ENCODE assay signal across 12 cellular contexts in genomic region chr18:63144748-63145147, GRCh38.
"Had no signal": no experiment of that assay in that cellular context is flagged by ENCODE, and none has a peak within 500 bp of the region (broad histone marks: within the 10 kb centered on the region; RNA-seq: fewer than 3 reads in every experiment).

No MANE protein-coding gene starts in this region.

- H3K4me3 Mint-ChIP-seq: activated naive CD8-positive, alpha-beta T cell treated with anti-CD3 and anti-CD28 coated beads, Interleukin-2, amount 50 U/mL, for 24 hours; activated T-cell treated with anti-CD3 and anti-CD28 coated beads, Interleukin-2, amount 50 U/mL, for 4 hours; stimulated activated naive B cell treated with anti-CD40 and anti-IgM and Interleukin-4, amounts not matched to agents 10 μg/mL and 1 μg/mL and 100 μg/mL, for 72 hours; type B pancreatic cell had no signal

- DNase-seq: activated gamma-delta T cell treated with Interleukin-2 at 50 U/mL for 16 hours; activated naive CD8-positive, alpha-beta T cell treated with anti-CD3 and anti-CD28 coated beads, Interleukin-2, amount 50 U/mL, for 24 hours; activated T-cell treated with anti-CD3 and anti-CD28 coated beads, Interleukin-2, amount 50 U/mL, for 4 hours; colonic mucosa; effector CD8-positive, alpha-beta T cell; hypothalamus; stimulated activated naive B cell treated with anti-CD40 and anti-IgM and Interleukin-4, amounts not matched to agents 10 μg/mL and 1 μg/mL and 100 μg/mL, for 72 hours had no signal

- H3K9me3 ChIP-seq: colonic mucosa, neutrophil, right atrium auricular region had no signal

- H3K9me3 Mint-ChIP-seq: type B pancreatic cell had no signal

- H3K27me3 Mint-ChIP-seq: activated naive CD8-positive, alpha-beta T cell treated with anti-CD3 and anti-CD28 coated beads, Interleukin-2, amount 50 U/mL, for 24 hours; stimulated activated naive B cell treated with anti-CD40 and anti-IgM and Interleukin-4, amounts not matched to agents 10 μg/mL and 1 μg/mL and 100 μg/mL, for 72 hours had no signal

- H3K36me3 ChIP-seq: colonic mucosa, neutrophil, right atrium auricular region had no signal

- ATAC-seq: activated naive CD8-positive, alpha-beta T cell treated with anti-CD3 and anti-CD28 coated beads, Interleukin-2, amount 50 U/mL, for 24 hours; activated T-cell treated with anti-CD3 and anti-CD28 coated beads, Interleukin-2, amount 50 U/mL, for 4 hours; stimulated activated naive B cell treated with anti-CD40 and anti-IgM and Interleukin-4, amounts not matched to agents 10 μg/mL and 1 μg/mL and 100 μg/mL, for 72 hours had no signal

- H3K4me3 ChIP-seq: colonic mucosa, right atrium auricular region, smooth muscle cell had no signal

- H3K27ac Mint-ChIP-seq: activated naive CD8-positive, alpha-beta T cell treated with anti-CD3 and anti-CD28 coated beads, Interleukin-2, amount 50 U/mL, for 24 hours; type B pancreatic cell had no signal

- H3K4me2 ChIP-seq: smooth muscle cell had no signal

- H3K4me1 ChIP-seq: colonic mucosa had no signal

- H3K27ac ChIP-seq: colonic mucosa, epithelial cell of prostate, neutrophil, right atrium auricular region had no signal

- H3K27me3 ChIP-seq: colonic mucosa, neutrophil, right atrium auricular region had no signal
